Comparison of ENCODE assay signal across 1 cellular context in genomic region chr10:132962623-132963429, GRCh38.
TF ChIP-seq lines count a peak whose summit lies in the region.

No MANE protein-coding gene starts in this region.

TF ChIP-seq in SK-N-SH treated with all-trans-retinoic acid at 6 μM for 48 hours, 23 proteins besides CTCF, POLR2A, EP300 and RAD21 (continued from another document):
- no peak for TF ChIP-seq TSHZ2 (CRISPR knock-in tag; IDR thresholded peaks at IDR 0.05)
